In genomic region chr5:607541-608285, GRCh38 we compare ENCODE assay signal across 9 cellular contexts. TPM values are rescaled to one million over a fixed set of nuclear protein-coding genes. Genes with fewer than 3 reads are reported as not detected.
DNase-seq lines count a peak whose midpoint lies in the region; ATAC-seq, FAIRE-seq and TF ChIP-seq lines count a peak whose summit lies in the region.
"Had no signal": no experiment of that assay in that cellular context is flagged by ENCODE, and none has a peak within 500 bp of the region (broad histone marks: within the 10 kb centered on the region; RNA-seq: fewer than 3 reads in every experiment).

No MANE protein-coding gene starts in this region.

- peak; percentile 59 for DNase-seq in GM10266 (ENCODE audit: extremely low spot score)
- no peak for DNase-seq in HTR-8/SVneo (ENCODE audit: insufficient read length, low spot score)
- DNase-seq in left lobe of liver (ENCODE audit: low spot score): peak; percentile 36
- DNase-seq in NCI-H69 (lab: John Stamatoyannopoulos, UW): no peak
- DNase-seq in cerebellar cortex (ENCODE audit: low spot score): no peak
- no peak for DNase-seq in smooth muscle cell (lab: John Stamatoyannopoulos, UW; ENCODE audit: unreplicated experiment)
- DNase-seq in hepatic stellate cell (ENCODE audit: low spot score): no peak
- DNase-seq: T-cell had no signal

- H3K4me2 ChIP-seq in smooth muscle cell: no peak overlapping the region

- no peak overlapping the region for H3K4me3 ChIP-seq in smooth muscle cell

- no peaks in the 10 kb centered on the region for H3K27me3 ChIP-seq in smooth muscle cell (ENCODE audit: low read depth)

- no peaks in the 10 kb centered on the region for H3K4me1 ChIP-seq in smooth muscle cell (ENCODE audit: low read depth)

- H4K20me1 ChIP-seq in smooth muscle cell (ENCODE audit: low read depth): no peaks in the 10 kb centered on the region

- FAIRE-seq in HTR-8/SVneo (lab: Jason Lieb, UNC): peak; percentile 96

- ATAC-seq in GM19438 (IDR thresholded peaks at IDR 0.05; ENCODE audit: low read depth, unreplicated experiment) (peak; percentile 42), left lobe of liver (no peak)
- ATAC-seq: T-cell had no signal

- H3K9me3 ChIP-seq in smooth muscle cell (replicated peaks; ENCODE audit: low read depth): no peaks in the 10 kb centered on the region

- peaks cover under 1% of the 10 kb centered on the region for H3K79me2 ChIP-seq in smooth muscle cell (ENCODE audit: low read depth)

- no peaks in the 10 kb centered on the region for H3F3A ChIP-seq in smooth muscle cell (ENCODE audit: low read depth)

- H3K36me3 ChIP-seq in smooth muscle cell (ENCODE audit: low read depth): no peaks in the 10 kb centered on the region

- 94% methylated on average over 33 of the region's 36 CpGs for WGBS in smooth muscle cell (ENCODE audit: low lambda C conversion rate)

- H2AFZ ChIP-seq in smooth muscle cell (ENCODE audit: low read depth): no peak overlapping the region

- TF ChIP-seq CTCF in GM10266 (IDR thresholded peaks at IDR 0.05; ENCODE audit: control insufficient read depth, insufficient read depth, low read depth, missing control alignments) (no peak), smooth muscle cell (IDR thresholded peaks at IDR 0.05; ENCODE audit: borderline replicate concordance, insufficient read depth, poor library complexity, severe bottlenecking) (no peak)

- no peak overlapping the region for H3K27ac ChIP-seq in smooth muscle cell (ENCODE audit: low read depth)

- no peak overlapping the region for H3K9ac ChIP-seq in smooth muscle cell (ENCODE audit: low read depth)

RNA-seq across cellular contexts. Expression of gene CEP72, which starts 4.4 kb away (rescaled TPM):
- 4.7 TPM for total RNA-seq in left lobe of liver
- total RNA-seq in smooth muscle cell: 3.5 and 4.0 TPM in 2 replicates
- 0.77 and 2.7 TPM in 2 replicates for polyA plus RNA-seq in smooth muscle cell

Comparison
In these comparisons a context has a peak if more than half of its experiments do, and no peak if none do; other contexts are left out.
1. DNase-seq: peak in GM10266 (single experiment) and left lobe of liver (single experiment); none in HTR-8/SVneo (single experiment), NCI-H69 (single experiment), cerebellar cortex (single experiment), smooth muscle cell (single experiment) and hepatic stellate cell (single experiment).